In the genomic region with DNA sequence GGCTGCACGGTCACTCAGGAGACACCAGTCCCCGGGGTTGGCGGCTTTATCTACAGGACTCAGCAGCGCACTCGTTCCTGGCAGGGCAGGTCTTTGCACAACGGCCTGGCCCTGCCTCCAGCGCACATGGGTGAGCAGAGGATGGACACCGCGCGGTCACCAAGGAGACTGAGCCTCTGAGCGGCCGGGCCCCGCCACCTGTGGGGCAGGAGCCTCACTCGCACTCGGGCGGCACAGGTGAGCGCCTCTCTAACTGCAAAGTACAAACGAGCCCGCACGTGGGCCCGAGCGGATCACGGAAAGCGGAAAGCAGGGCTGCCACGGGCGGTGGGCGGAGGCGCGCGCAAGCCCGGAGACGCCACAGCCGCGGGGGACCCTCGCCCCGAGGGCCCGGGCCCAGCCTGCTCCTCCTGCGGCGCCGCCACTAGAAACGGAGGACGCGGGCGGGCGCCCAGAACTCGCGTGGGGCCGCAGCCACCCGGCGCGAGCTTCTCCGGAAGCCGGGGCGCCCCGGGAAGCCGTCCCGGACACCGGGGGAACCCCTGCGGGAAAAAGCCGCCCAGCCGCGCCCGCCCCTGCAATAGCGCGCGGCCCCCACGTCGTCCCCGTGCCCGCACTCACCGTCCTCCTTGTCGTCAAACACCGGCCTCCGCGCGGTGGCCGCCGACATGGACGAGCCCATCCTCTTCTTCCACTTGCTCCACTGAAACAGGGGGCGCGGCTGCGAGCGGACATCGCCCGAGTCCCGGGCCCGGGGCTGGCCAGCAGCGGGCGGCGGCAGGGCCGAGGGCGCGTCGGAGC, we compare ENCODE assay signal across 8 cellular contexts. TPM values are rescaled to one million over a fixed set of nuclear protein-coding genes. Genes with fewer than 3 reads are reported as not detected.
DNase-seq lines count a peak whose midpoint lies in the region; ATAC-seq, FAIRE-seq and TF ChIP-seq lines count a peak whose summit lies in the region.

No MANE protein-coding gene starts in this region.

- no peak for TF ChIP-seq EP300 in esophagus muscularis mucosa (IDR thresholded peaks at IDR 0.05)

- H3K4me3 ChIP-seq in esophagus muscularis mucosa (peak overlapping the region; percentile 88 to 98 (median 94)), neural progenitor cell (peak overlapping the region; percentile 75)

- H3K4me1 ChIP-seq in esophagus muscularis mucosa (peaks cover 12 to 27% (median 24%) of the 10 kb centered on the region in 4 donors), neural progenitor cell (peaks cover 13% of the 10 kb centered on the region)

- no peak for TF ChIP-seq POLR2A in esophagus muscularis mucosa (IDR thresholded peaks at IDR 0.05; ENCODE audit: low read depth)

- H3K4me1 Mint-ChIP-seq in neural progenitor cell: peaks cover 28% of the 10 kb centered on the region

- peaks cover 10% of the 10 kb centered on the region for H3K9me3 Mint-ChIP-seq in neural progenitor cell

- no peak overlapping the region for H2AFZ ChIP-seq in neural progenitor cell (replicated peaks)

- peak; percentile 18 for ATAC-seq in GM21717 (IDR thresholded peaks at IDR 0.05; ENCODE audit: unreplicated experiment)

- H3K4me2 ChIP-seq in neural progenitor cell: peak overlapping the region; percentile 94

- H3K9me3 ChIP-seq in esophagus muscularis mucosa (no peaks in the 10 kb centered on the region), neural progenitor cell (ENCODE audit: low read depth) (no peaks in the 10 kb centered on the region)

- H4K20me1 ChIP-seq in neural progenitor cell (ENCODE audit: low read depth): peaks cover 12% of the 10 kb centered on the region

- WGBS in esophagus muscularis mucosa: 2% methylated on average over 22 of the region's 94 CpGs

- H3K9ac ChIP-seq in neural progenitor cell: no peak overlapping the region

- peak overlapping the region in 2 of 4 donors; percentile 83 to 91 for H3K27ac ChIP-seq in esophagus muscularis mucosa (replicated peaks in 1 of 4)
- no peak overlapping the region for H3K27ac ChIP-seq in neural progenitor cell

- H3K4me3 Mint-ChIP-seq in neural progenitor cell: peak overlapping the region; percentile 91

- TF ChIP-seq CTCF in esophagus muscularis mucosa (IDR thresholded peaks at IDR 0.05) (no peak), neural progenitor cell (IDR thresholded peaks at IDR 0.05) (no peak)

- H3K27me3 ChIP-seq in esophagus muscularis mucosa (no peaks in the 10 kb centered on the region), neural progenitor cell (peaks cover 83% of the 10 kb centered on the region)

- peaks cover 24% of the 10 kb centered on the region for H3K27me3 Mint-ChIP-seq in neural progenitor cell (ENCODE audit: insufficient read depth, low read depth)

- intact Hi-C loops in esophagus muscularis mucosa (cut with DNase I): loop anchor here (5.0 kb wide), 1 partner anchor 325 kb away; the partner anchor contains the start of gene BNIP3

- H3K79me2 ChIP-seq in neural progenitor cell (ENCODE audit: low read depth): no peaks in the 10 kb centered on the region

- DNase-seq in DMS153 (lab: John Stamatoyannopoulos, UW) (peak; percentile 83), NCI-H1092 treated with DMSO at 0.1 percent for 48 hours (lab: John Stamatoyannopoulos, UW) (peak; percentile 60), activated T-cell treated with anti-CD3 and anti-CD28 coated beads for 4 hours (peak; percentile 30), esophagus muscularis mucosa (ENCODE audit: extremely low spot score) (no peak), neural progenitor cell (ENCODE audit: low spot score) (peak; percentile 76), Ammon's horn (ENCODE audit: low spot score) (no peak), GM19239 (ENCODE audit: insufficient read length, low spot score) (no peak)

- H3K36me3 Mint-ChIP-seq in neural progenitor cell: peaks cover 4% of the 10 kb centered on the region

- no peak overlapping the region for H3K27ac Mint-ChIP-seq in neural progenitor cell

- H3K36me3 ChIP-seq in esophagus muscularis mucosa (no peaks in the 10 kb centered on the region), neural progenitor cell (no peaks in the 10 kb centered on the region)

- H3F3A ChIP-seq in neural progenitor cell (ENCODE audit: low read depth): no peaks in the 10 kb centered on the region

- no peak for FAIRE-seq in GM19239 (lab: Jason Lieb, UNC)

RNA-seq across cellular contexts. Expression of gene STK32C, which starts 0.6 kb away (rescaled TPM):
- total RNA-seq in esophagus muscularis mucosa (10 to 100 TPM in 1 of 4 donors, 1 to 10 TPM in 3; 4.8 to 10.9 (median 7.8) TPM), neural progenitor cell (ENCODE audit: low replicate concordance) (2.5 and 13.5 TPM in 2 replicates)

RNA-seq across cellular contexts. Expression of gene LRRC27, which starts 24.8 kb away (rescaled TPM):
- total RNA-seq in esophagus muscularis mucosa: 10 to 100 TPM in 2 of 4 donors, 1 to 10 TPM in 2; 5.8 to 19.1 (median 9.5) TPM
- 8.0 and 16.9 TPM in 2 replicates for total RNA-seq in neural progenitor cell (ENCODE audit: low replicate concordance)

Comparison
In these comparisons a context has a peak if more than half of its experiments do, and no peak if none do; other contexts are left out.
1. DNase-seq: peak in DMS153 (single experiment), NCI-H1092 treated with DMSO at 0.1 percent for 48 hours (single experiment), activated T-cell treated with anti-CD3 and anti-CD28 coated beads for 4 hours (single experiment) and neural progenitor cell (single experiment); none in esophagus muscularis mucosa (single experiment), Ammon's horn (single experiment) and GM19239 (single experiment).